Comparison of ENCODE assay signal across 8 cellular contexts in the genomic region with DNA sequence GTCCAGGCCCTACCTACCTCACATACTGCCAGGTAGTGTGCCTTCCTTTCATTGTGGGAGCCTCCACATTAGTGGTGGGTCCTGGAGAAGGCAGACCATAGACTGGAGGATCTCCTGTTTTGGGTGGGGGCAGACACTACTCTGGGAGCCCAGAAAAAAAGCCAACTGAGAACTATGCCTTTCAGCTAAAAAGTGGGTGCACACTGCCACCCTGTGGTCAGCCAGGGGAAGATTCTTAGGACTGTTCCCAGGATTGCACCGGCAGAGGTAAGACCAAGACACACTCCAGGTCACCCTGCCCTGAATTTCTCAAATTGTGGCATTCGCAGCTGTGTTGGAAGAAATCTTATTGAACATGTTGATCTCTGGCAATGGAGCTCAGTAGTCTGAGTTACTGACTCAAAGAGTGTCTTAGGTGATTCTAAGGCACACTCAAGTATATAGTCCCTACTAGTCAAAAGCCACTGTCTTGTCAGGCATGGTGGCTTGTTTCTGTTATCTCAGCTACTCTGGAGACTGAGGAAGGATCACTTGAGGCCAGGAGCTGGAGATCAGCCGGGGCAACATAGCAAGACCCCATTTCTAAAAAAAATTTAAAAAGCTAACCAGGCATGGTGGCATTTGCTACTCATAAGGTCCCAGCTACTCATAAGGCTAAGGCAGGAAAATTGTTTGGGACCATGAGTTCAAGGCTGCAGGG. TPM values are rescaled to one million over a fixed set of nuclear protein-coding genes. Genes with fewer than 3 reads are reported as not detected.
DNase-seq lines count a peak whose midpoint lies in the region; ATAC-seq and TF ChIP-seq lines count a peak whose summit lies in the region.

No MANE protein-coding gene starts in this region.

- no peak overlapping the region for H3K27ac Mint-ChIP-seq in activated CD4-positive, alpha-beta T cell treated with anti-CD3 and anti-CD28 coated beads for 36 hours

- H3K27me3 Mint-ChIP-seq in activated CD4-positive, alpha-beta T cell treated with anti-CD3 and anti-CD28 coated beads for 36 hours, result peaks cover 12% of the 10 kb centered on the region

- peak; percentile 60 for DNase-seq in CMK (ENCODE audit: low read depth)
- DNase-seq in GOT3 (lab: John Stamatoyannopoulos, UW), result peak; percentile 5
- DNase-seq in NCI-H446 (lab: John Stamatoyannopoulos, UW), result peak; percentile 41 to 69
- DNase-seq in activated CD4-positive, alpha-beta T cell treated with anti-CD3 and anti-CD28 coated beads for 36 hours, result peak; percentile 87
- peak; percentile 80 for DNase-seq in choroid plexus epithelial cell (ENCODE audit: low read depth)
- DNase-seq in right lobe of liver, result peak; percentile 63 to 75 (median 74)
- DNase-seq in stimulated activated CD4-positive, alpha-beta T cell treated with anti-CD3 and anti-CD28 coated beads, TNF-alpha, amount 100 ng/mL, for 48 hours (ENCODE audit: low read depth in 3 of 3), result peak; percentile 38 to 60 (median 57)
- DNase-seq in NCI-H226, result no peak

- H3K4me1 ChIP-seq in right lobe of liver, result peaks cover 0 to 50% (median 15%) of the 10 kb centered on the region in 4 donors

- H3K27me3 ChIP-seq in right lobe of liver, result no peaks in the 10 kb centered on the region

- H3K4me1 Mint-ChIP-seq in activated CD4-positive, alpha-beta T cell treated with anti-CD3 and anti-CD28 coated beads for 36 hours, result peaks cover 42% of the 10 kb centered on the region

- peaks cover 0 to 6% (median 0%) of the 10 kb centered on the region in 4 donors for H3K36me3 ChIP-seq in right lobe of liver

- peak; percentile 34 for ATAC-seq in activated CD4-positive, alpha-beta T cell treated with anti-CD3 and anti-CD28 coated beads for 36 hours
- peak; percentile 28 to 40 (median 33) for ATAC-seq in right lobe of liver

- H3K9me3 ChIP-seq in right lobe of liver, result no peaks in the 10 kb centered on the region

- TF ChIP-seq CTCF in choroid plexus epithelial cell (conservative IDR thresholded peaks at IDR 0.05; ENCODE audit: low read depth, low read length) (peak; percentile 91), right lobe of liver (IDR thresholded peaks at IDR 0.05) (peak; percentile 79 to 90 (median 86))

- intact Hi-C loops in activated CD4-positive, alpha-beta T cell treated with anti-CD3 and anti-CD28 coated beads for 36 hours (cut with DNase I, micrococcal nuclease), result loop anchor here (1.0 to 10.0 kb wide), 3 partner anchors 14 to 1181 kb away; partner anchors contain the start of genes RPP25L (in 2 of the 2), DCTN3 (in 1 of the 2), HINT2 (in 1 of the 2) and SPAG8 (in 1 of the 2)
- intact Hi-C loops in right lobe of liver (cut with DNase I), result no loop called here

- POLR2A ChIA-PET in activated CD4-positive, alpha-beta T cell treated with anti-CD3 and anti-CD28 coated beads for 36 hours (lab: Charles Lee), result no interaction called here

- H3K36me3 Mint-ChIP-seq in activated CD4-positive, alpha-beta T cell treated with anti-CD3 and anti-CD28 coated beads for 36 hours (ENCODE audit: low read depth), result peaks cover 21% of the 10 kb centered on the region

- no peak overlapping the region for H3K27ac ChIP-seq in right lobe of liver

- 18% methylated on average over 3 of the region's 3 CpGs for WGBS in right lobe of liver (ENCODE audit: insufficient coverage, low coverage, low lambda C conversion rate, missing lambda C conversion rate)

- CTCF ChIA-PET in activated CD4-positive, alpha-beta T cell treated with anti-CD3 and anti-CD28 coated beads for 36 hours (lab: Charles Lee), result interaction anchor here (0.6 to 8.3 kb wide), 32 partner anchors 9 to 1098 kb away, joined by 3 to 131 read pairs (median 4); partner anchors contain the start of genes CCL19, CCL27, DCTN3 and GALT

- no peak overlapping the region for H3K4me3 ChIP-seq in choroid plexus epithelial cell (ENCODE audit: low read depth, low read length)
- H3K4me3 ChIP-seq in right lobe of liver, result no peak overlapping the region

- TF ChIP-seq POLR2A in right lobe of liver (IDR thresholded peaks at IDR 0.05), result no peak

- H3K9me3 Mint-ChIP-seq in activated CD4-positive, alpha-beta T cell treated with anti-CD3 and anti-CD28 coated beads for 36 hours (ENCODE audit: low read depth), result no peaks in the 10 kb centered on the region

- H3K4me3 Mint-ChIP-seq in activated CD4-positive, alpha-beta T cell treated with anti-CD3 and anti-CD28 coated beads for 36 hours, result no peak overlapping the region

RNA-seq across cellular contexts. Expression of gene SIGMAR1, which starts 3.6 kb away (rescaled TPM):
- total RNA-seq in activated CD4-positive, alpha-beta T cell treated with anti-CD3 and anti-CD28 coated beads for 36 hours, result 10 to 100 TPM; 63.6 to 68.0 TPM
- 100 to 1,000 TPM in 5 of 6 experiments, 10 to 100 TPM in 1; 69.3 to 237 (median 123) TPM for total RNA-seq in right lobe of liver

RNA-seq across cellular contexts. Expression of gene ARID3C, which starts 5.1 kb away (rescaled TPM):
- under 1 TPM; 0.66 to 0.76 TPM for total RNA-seq in activated CD4-positive, alpha-beta T cell treated with anti-CD3 and anti-CD28 coated beads for 36 hours
- total RNA-seq in right lobe of liver, result 1 to 10 TPM; 1.7 to 6.7 (median 2.5) TPM

RNA-seq across cellular contexts. Expression of gene GALT, which starts 12.5 kb away (rescaled TPM):
- 10 to 100 TPM; 45.1 to 53.9 TPM for total RNA-seq in activated CD4-positive, alpha-beta T cell treated with anti-CD3 and anti-CD28 coated beads for 36 hours
- total RNA-seq in right lobe of liver, result 100 to 1,000 TPM in 4 of 6 experiments, 10 to 100 TPM in 2; 58.2 to 157 (median 117) TPM

RNA-seq across cellular contexts. Expression of gene DCTN3, which starts 13.7 kb away (rescaled TPM):
- 10 to 100 TPM; 65.9 to 68.4 TPM for total RNA-seq in activated CD4-positive, alpha-beta T cell treated with anti-CD3 and anti-CD28 coated beads for 36 hours
- 10 to 100 TPM; 26.4 to 36.8 (median 32.7) TPM for total RNA-seq in right lobe of liver

RNA-seq across cellular contexts. Expression of gene IL11RA, which starts 18.0 kb away (rescaled TPM):
- 10 to 100 TPM; 18.3 to 21.3 TPM for total RNA-seq in activated CD4-positive, alpha-beta T cell treated with anti-CD3 and anti-CD28 coated beads for 36 hours
- total RNA-seq in right lobe of liver, result 10 to 100 TPM in 5 of 6 experiments, 1 to 10 TPM in 1; 9.7 to 21.5 (median 14.7) TPM

Comparison
In these comparisons a context has a peak if more than half of its experiments do, and no peak if none do; other contexts are left out.
1. intact Hi-C loops: an anchor here in activated CD4-positive, alpha-beta T cell treated with anti-CD3 and anti-CD28 coated beads for 36 hours (1.0 to 10.0 kb wide); none called in right lobe of liver.